8 cellular contexts compared by ENCODE assay signal in the genomic region with DNA sequence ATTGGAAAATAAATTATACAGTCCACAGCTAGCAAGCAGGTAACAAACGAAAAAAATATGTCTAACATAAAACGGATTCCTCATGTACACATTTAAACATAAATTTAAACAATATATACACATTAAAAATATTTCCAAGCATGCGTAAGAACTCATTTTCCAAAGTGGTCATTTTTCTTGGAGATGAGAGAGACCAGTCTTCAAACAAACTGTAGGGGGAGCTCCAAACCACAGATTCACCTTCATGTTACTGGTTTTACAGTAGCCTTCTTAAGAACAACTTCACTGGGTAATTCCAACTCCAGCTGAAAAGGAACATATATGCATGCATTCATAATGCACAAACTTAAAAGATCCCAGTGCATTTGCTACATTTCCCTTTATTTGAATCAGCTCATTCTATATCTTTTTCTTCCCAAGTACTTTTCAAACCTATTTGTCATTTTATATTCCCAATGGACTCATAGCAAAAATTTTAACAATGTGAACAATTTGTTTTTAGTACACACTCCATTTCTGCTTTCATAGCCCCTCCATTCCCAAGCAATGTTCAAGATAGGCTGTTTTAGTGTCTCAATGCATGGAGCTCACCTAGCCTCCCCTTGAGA. TPM values are rescaled to one million over a fixed set of nuclear protein-coding genes. Genes with fewer than 3 reads are reported as not detected.
DNase-seq lines count a peak whose midpoint lies in the region; TF ChIP-seq lines count a peak whose summit lies in the region.

No MANE protein-coding gene starts in this region.

- TF ChIP-seq CTCF in AG09309 (IDR thresholded peaks at IDR 0.05; ENCODE audit: control insufficient read depth, insufficient read depth, low read depth, low read length, missing control alignments) (peak; percentile 78), GM12872 (IDR thresholded peaks at IDR 0.05; ENCODE audit: insufficient read depth, low read depth, low read length) (peak; percentile 80), fibroblast of pulmonary artery (IDR thresholded peaks at IDR 0.05; ENCODE audit: low read length, missing control alignments) (peak; percentile 88)

- H3K27ac Mint-ChIP-seq in activated naive CD8-positive, alpha-beta T cell treated with anti-CD3 and anti-CD28 coated beads for 36 hours: no peak overlapping the region

- H3K4me1 Mint-ChIP-seq in activated naive CD8-positive, alpha-beta T cell treated with anti-CD3 and anti-CD28 coated beads for 36 hours: peaks cover 22% of the 10 kb centered on the region

- H3K36me3 Mint-ChIP-seq in activated naive CD8-positive, alpha-beta T cell treated with anti-CD3 and anti-CD28 coated beads for 36 hours: peaks cover 3% of the 10 kb centered on the region

- no peak overlapping the region for H3K4me3 Mint-ChIP-seq in activated naive CD8-positive, alpha-beta T cell treated with anti-CD3 and anti-CD28 coated beads for 36 hours

- peaks cover 4% of the 10 kb centered on the region for H3K27me3 Mint-ChIP-seq in activated naive CD8-positive, alpha-beta T cell treated with anti-CD3 and anti-CD28 coated beads for 36 hours

- H3K9me3 Mint-ChIP-seq in activated naive CD8-positive, alpha-beta T cell treated with anti-CD3 and anti-CD28 coated beads for 36 hours: no peaks in the 10 kb centered on the region

- DNase-seq in AG09309 (ENCODE audit: low read depth): peak; percentile 74
- DNase-seq in NCI-H2029 (lab: John Stamatoyannopoulos, UW): peak; percentile 55
- DNase-seq in T-helper 1 cell: peak in 3 of 5 donors; percentile 21 to 72 (median 41)
- DNase-seq in fibroblast of pulmonary artery (ENCODE audit: low read depth): peak; percentile 95
- peak; percentile 84 for DNase-seq in pons (ENCODE audit: low spot score)
- DNase-seq in activated naive CD8-positive, alpha-beta T cell treated with anti-CD3 and anti-CD28 coated beads for 36 hours: no peak
- no peak for DNase-seq in activated T-cell treated with anti-CD3 and anti-CD28 coated beads, Interleukin-2, amount 50 U/mL, for 1 hour

- H3K4me3 ChIP-seq in AG09309 (ENCODE audit: control insufficient read depth, low read depth, low read length) (no peak overlapping the region), fibroblast of pulmonary artery (replicated peaks; ENCODE audit: low read depth, low read length) (no peak overlapping the region)

RNA-seq across cellular contexts. Expression of gene STAMBP, which starts 4.7 kb away (rescaled TPM):
- total RNA-seq in activated naive CD8-positive, alpha-beta T cell treated with anti-CD3 and anti-CD28 coated beads for 36 hours: 10 to 100 TPM; 72.6 to 76.4 TPM

RNA-seq across cellular contexts. Expression of gene C2orf78, which starts 40.0 kb away (rescaled TPM):
- total RNA-seq in activated naive CD8-positive, alpha-beta T cell treated with anti-CD3 and anti-CD28 coated beads for 36 hours: not detected

RNA-seq across cellular contexts. Expression of gene DUSP11, which starts 44.1 kb away (rescaled TPM):
- 10 to 100 TPM; 30.2 to 31.0 TPM for total RNA-seq in activated naive CD8-positive, alpha-beta T cell treated with anti-CD3 and anti-CD28 coated beads for 36 hours

Comparison
In these comparisons a context has a peak if more than half of its experiments do, and no peak if none do; other contexts are left out.
1. DNase-seq: peak in AG09309 (single experiment), NCI-H2029 (single experiment), T-helper 1 cell (3 of 5), fibroblast of pulmonary artery (single experiment) and pons (single experiment); none in activated naive CD8-positive, alpha-beta T cell treated with anti-CD3 and anti-CD28 coated beads for 36 hours (single experiment) and activated T-cell treated with anti-CD3 and anti-CD28 coated beads, Interleukin-2, amount 50 U/mL, for 1 hour (single experiment).
2. Peak in every context shown above with its lines, with median percentiles within 50 percentile points of each other: CTCF ChIP-seq.